1 cellular context compared by ENCODE assay signal in the genomic region with DNA sequence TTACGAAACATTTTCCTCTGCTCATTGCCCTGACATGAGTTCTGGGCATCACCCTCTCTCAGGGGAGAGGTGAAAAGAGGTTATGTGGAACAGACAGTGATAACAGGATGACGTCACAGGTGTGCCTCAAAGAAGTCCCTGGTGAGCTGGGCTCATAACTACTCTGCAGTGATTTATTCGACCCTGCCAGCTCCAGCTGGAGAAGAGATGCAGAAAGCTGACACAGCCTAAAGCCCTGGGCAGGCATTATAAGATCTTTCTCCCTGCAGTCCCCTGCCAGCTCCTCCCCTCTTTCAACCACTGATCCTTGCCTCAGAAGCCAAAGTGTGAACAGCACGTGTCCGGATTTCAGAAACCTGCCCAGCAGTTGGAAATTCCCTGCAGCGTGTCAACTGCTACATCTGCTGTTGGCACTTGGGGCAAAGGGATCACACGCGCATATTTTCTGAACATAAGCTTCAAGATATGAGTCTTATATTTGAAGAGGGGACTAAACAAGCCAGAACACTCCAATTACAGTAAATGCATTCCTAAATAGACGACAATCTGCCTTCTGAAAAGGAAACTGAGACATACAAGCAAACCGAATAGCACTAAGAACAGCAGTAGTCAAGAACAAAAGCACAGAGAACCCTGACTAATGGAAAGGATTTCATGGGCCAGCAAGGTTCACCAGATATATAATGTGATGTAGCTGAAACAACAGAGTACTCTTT.
TF ChIP-seq lines count a peak whose summit lies in the region.

No MANE protein-coding gene starts in this region.

TF ChIP-seq in GM12878, 131 proteins besides CTCF, POLR2A, EP300 and RAD21 (continued from another document and continues in another):
- TF ChIP-seq ZBTB11 (CRISPR knock-in tag; IDR thresholded peaks at IDR 0.05) (no peak), MYB (IDR thresholded peaks at IDR 0.05; ENCODE audit: borderline replicate concordance, low read depth, low read length) (peak; percentile 85; the same call in 1 of the 2 replicates), ZNF384 (IDR thresholded peaks at IDR 0.05; ENCODE audit: borderline replicate concordance, low read depth, low read length) (no peak), RFX5 (IDR thresholded peaks at IDR 0.05; ENCODE audit: low read depth, low read length) (no peak), SMARCA5 (IDR thresholded peaks at IDR 0.05) (0 out of 2 replicates have a peak, but pooled peaks have one; percentile 14), LARP7 (IDR thresholded peaks at IDR 0.05) (no peak), EED (IDR thresholded peaks at IDR 0.05; ENCODE audit: low read depth) (peak; percentile 74), ESRRA (IDR thresholded peaks at IDR 0.05; ENCODE audit: low read length) (no peak), JUND (IDR thresholded peaks at IDR 0.05; ENCODE audit: low read depth, low read length) (no peak), RCOR1 (conservative IDR thresholded peaks at IDR 0.05; ENCODE audit: low read depth, low read length) (no peak), ZNF24 (IDR thresholded peaks at IDR 0.05) (no peak), HDAC6 (IDR thresholded peaks at IDR 0.05; ENCODE audit: unreplicated experiment) (no peak), IRF3 (IDR thresholded peaks at IDR 0.05) (no peak), PAX8 (IDR thresholded peaks at IDR 0.05) (no peak), SMC3 (IDR thresholded peaks at IDR 0.05; ENCODE audit: borderline replicate concordance, low read length) (no peak), SREBF2 (IDR thresholded peaks at IDR 0.05; ENCODE audit: low read length) (no peak), KDM1A (IDR thresholded peaks at IDR 0.05; ENCODE audit: borderline replicate concordance) (no peak), MYC (IDR thresholded peaks at IDR 0.05; ENCODE audit: insufficient read depth, insufficient read length, insufficient replicate concordance, low read length, severe bottlenecking) (peak; percentile 72), GATAD2B (conservative IDR thresholded peaks at IDR 0.05; ENCODE audit: low read depth) (peak; percentile 72), FOS (IDR thresholded peaks at IDR 0.05; ENCODE audit: borderline replicate concordance, extremely low read depth, insufficient read length) (no peak), MXI1 (IDR thresholded peaks at IDR 0.05; ENCODE audit: low read depth, low read length) (peak; percentile 72), TARDBP (IDR thresholded peaks at IDR 0.05; ENCODE audit: borderline replicate concordance) (no peak), ZZZ3 (IDR thresholded peaks at IDR 0.05; ENCODE audit: control insufficient read depth, insufficient read length, low read depth) (no peak), ZBED1 (IDR thresholded peaks at IDR 0.05; ENCODE audit: borderline replicate concordance) (no peak), POLR2AphosphoS5 (IDR thresholded peaks at IDR 0.05; ENCODE audit: low read length) (no peak), PAX5 (IDR thresholded peaks at IDR 0.05; ENCODE audit: borderline replicate concordance, low read depth, low read length) (peak; percentile 79), TCF3 (IDR thresholded peaks at IDR 0.05; ENCODE audit: borderline replicate concordance, insufficient read depth, low read depth, low read length) (peak; percentile 72), CHD4 (IDR thresholded peaks at IDR 0.05) (no peak), MEF2B (IDR thresholded peaks at IDR 0.05; ENCODE audit: partially characterized antibody, poor library complexity, severe bottlenecking) (peak; percentile 70), SRF (IDR thresholded peaks at IDR 0.05; ENCODE audit: low read depth in 2 of 2, low read length in 2 of 2) (no peak), BCL11A (IDR thresholded peaks at IDR 0.05; ENCODE audit: low read depth, low read length) (0 out of 2 replicates have a peak, but pooled peaks have one; percentile 44), RELB (IDR thresholded peaks at IDR 0.05; ENCODE audit: low read depth) (peak; percentile 99), SKIL (IDR thresholded peaks at IDR 0.05; ENCODE audit: low read depth, poor library complexity, severe bottlenecking) (peak; percentile 83), CBX5 (IDR thresholded peaks at IDR 0.05; ENCODE audit: low read depth) (peak; percentile 17; the same call in 1 of the 2 replicates), MTA2 (IDR thresholded peaks at IDR 0.05; ENCODE audit: low read depth) (peak; percentile 78; the same call in 1 of the 2 replicates), BACH1 (IDR thresholded peaks at IDR 0.05; ENCODE audit: borderline replicate concordance) (no peak; the same call in 1 of the 2 replicates)
- TF ChIP-seq, protein P1, sequence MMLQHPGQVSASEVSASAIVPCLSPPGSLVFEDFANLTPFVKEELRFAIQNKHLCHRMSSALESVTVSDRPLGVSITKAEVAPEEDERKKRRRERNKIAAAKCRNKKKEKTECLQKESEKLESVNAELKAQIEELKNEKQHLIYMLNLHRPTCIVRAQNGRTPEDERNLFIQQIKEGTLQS (IDR thresholded peaks at IDR 0.05; ENCODE audit: borderline replicate concordance, extremely low read depth, low read depth, low read length): no peak
- TF ChIP-seq, protein P2, sequence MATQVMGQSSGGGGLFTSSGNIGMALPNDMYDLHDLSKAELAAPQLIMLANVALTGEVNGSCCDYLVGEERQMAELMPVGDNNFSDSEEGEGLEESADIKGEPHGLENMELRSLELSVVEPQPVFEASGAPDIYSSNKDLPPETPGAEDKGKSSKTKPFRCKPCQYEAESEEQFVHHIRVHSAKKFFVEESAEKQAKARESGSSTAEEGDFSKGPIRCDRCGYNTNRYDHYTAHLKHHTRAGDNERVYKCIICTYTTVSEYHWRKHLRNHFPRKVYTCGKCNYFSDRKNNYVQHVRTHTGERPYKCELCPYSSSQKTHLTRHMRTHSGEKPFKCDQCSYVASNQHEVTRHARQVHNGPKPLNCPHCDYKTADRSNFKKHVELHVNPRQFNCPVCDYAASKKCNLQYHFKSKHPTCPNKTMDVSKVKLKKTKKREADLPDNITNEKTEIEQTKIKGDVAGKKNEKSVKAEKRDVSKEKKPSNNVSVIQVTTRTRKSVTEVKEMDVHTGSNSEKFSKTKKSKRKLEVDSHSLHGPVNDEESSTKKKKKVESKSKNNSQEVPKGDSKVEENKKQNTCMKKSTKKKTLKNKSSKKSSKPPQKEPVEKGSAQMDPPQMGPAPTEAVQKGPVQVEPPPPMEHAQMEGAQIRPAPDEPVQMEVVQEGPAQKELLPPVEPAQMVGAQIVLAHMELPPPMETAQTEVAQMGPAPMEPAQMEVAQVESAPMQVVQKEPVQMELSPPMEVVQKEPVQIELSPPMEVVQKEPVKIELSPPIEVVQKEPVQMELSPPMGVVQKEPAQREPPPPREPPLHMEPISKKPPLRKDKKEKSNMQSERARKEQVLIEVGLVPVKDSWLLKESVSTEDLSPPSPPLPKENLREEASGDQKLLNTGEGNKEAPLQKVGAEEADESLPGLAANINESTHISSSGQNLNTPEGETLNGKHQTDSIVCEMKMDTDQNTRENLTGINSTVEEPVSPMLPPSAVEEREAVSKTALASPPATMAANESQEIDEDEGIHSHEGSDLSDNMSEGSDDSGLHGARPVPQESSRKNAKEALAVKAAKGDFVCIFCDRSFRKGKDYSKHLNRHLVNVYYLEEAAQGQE (IDR thresholded peaks at IDR 0.05; ENCODE audit: low read depth, low read length): no peak
- TF ChIP-seq, protein P3, sequence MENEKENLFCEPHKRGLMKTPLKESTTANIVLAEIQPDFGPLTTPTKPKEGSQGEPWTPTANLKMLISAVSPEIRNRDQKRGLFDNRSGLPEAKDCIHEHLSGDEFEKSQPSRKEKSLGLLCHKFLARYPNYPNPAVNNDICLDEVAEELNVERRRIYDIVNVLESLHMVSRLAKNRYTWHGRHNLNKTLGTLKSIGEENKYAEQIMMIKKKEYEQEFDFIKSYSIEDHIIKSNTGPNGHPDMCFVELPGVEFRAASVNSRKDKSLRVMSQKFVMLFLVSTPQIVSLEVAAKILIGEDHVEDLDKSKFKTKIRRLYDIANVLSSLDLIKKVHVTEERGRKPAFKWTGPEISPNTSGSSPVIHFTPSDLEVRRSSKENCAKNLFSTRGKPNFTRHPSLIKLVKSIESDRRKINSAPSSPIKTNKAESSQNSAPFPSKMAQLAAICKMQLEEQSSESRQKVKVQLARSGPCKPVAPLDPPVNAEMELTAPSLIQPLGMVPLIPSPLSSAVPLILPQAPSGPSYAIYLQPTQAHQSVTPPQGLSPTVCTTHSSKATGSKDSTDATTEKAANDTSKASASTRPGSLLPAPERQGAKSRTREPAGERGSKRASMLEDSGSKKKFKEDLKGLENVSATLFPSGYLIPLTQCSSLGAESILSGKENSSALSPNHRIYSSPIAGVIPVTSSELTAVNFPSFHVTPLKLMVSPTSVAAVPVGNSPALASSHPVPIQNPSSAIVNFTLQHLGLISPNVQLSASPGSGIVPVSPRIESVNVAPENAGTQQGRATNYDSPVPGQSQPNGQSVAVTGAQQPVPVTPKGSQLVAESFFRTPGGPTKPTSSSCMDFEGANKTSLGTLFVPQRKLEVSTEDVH (IDR thresholded peaks at IDR 0.05; ENCODE audit: low read depth, partially characterized antibody): no peak
- TF ChIP-seq, protein P4, sequence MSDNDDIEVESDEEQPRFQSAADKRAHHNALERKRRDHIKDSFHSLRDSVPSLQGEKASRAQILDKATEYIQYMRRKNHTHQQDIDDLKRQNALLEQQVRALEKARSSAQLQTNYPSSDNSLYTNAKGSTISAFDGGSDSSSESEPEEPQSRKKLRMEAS (IDR thresholded peaks at IDR 0.05; ENCODE audit: low read depth, low read length): peak; percentile 87
- TF ChIP-seq, protein P5, sequence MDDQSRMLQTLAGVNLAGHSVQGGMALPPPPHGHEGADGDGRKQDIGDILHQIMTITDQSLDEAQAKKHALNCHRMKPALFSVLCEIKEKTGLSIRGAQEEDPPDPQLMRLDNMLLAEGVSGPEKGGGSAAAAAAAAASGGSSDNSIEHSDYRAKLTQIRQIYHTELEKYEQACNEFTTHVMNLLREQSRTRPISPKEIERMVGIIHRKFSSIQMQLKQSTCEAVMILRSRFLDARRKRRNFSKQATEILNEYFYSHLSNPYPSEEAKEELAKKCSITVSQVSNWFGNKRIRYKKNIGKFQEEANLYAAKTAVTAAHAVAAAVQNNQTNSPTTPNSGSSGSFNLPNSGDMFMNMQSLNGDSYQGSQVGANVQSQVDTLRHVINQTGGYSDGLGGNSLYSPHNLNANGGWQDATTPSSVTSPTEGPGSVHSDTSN (IDR thresholded peaks at IDR 0.05; ENCODE audit: insufficient replicate concordance, low read depth, low read length): no peak
